8 cellular contexts compared by ENCODE assay signal in the genomic region with DNA sequence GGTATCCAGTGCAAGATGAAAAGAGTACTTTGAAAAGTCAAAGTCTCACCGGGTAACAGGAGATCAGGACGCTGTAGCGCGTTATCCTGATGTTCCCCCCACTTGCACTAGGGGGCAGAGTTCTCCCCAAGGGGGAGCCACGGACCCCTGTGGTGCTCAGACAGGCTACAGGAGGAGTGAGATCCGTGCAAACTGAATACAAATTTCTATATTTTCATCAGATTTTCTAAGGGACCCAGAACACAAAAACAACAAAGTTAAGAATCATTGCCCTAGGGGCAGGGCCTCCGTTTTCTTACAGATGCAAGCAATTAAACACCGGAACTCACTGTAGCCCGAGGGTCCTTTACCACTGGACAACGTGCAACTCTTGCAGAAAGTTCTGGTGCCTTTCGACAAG. TPM values are rescaled to one million over a fixed set of nuclear protein-coding genes. Genes with fewer than 3 reads are reported as not detected.
A peak's percentile ranks its signal among the peaks of the same experiment; 100 is the strongest.
DNase-seq lines count a peak whose midpoint lies in the region; ATAC-seq and TF ChIP-seq lines count a peak whose summit lies in the region.

No MANE protein-coding gene starts in this region.

- no peaks in the 10 kb centered on the region for H3K36me3 ChIP-seq in mesendoderm (ENCODE audit: control insufficient read depth, insufficient read depth, low read length)

- peaks cover 38% of the 10 kb centered on the region for H3K4me1 Mint-ChIP-seq in type B pancreatic cell (ENCODE audit: unreplicated experiment)

- peak overlapping the region; percentile 18 for H3K9ac ChIP-seq in mesendoderm (ENCODE audit: low read length)

- H3K79me2 ChIP-seq in mesendoderm (ENCODE audit: control insufficient read depth, insufficient read depth, low read length): peaks cover 16% of the 10 kb centered on the region

- H3K4me3 Mint-ChIP-seq in type B pancreatic cell: peak overlapping the region; percentile 96

- no peak overlapping the region for H3K4me3 ChIP-seq in mesendoderm (ENCODE audit: low read length)

- no peak overlapping the region for H4K8ac ChIP-seq in mesendoderm (ENCODE audit: low read depth, low read length)

- no peak overlapping the region for H2BK15ac ChIP-seq in mesendoderm (replicated peaks; ENCODE audit: low read depth)

- no peak overlapping the region for H2AK5ac ChIP-seq in mesendoderm (ENCODE audit: low read length)

- in situ Hi-C loops in G401 (cut with HindIII; ENCODE audit: low sequenced_read_pairs): no loop called here

- H3K9me3 Mint-ChIP-seq in type B pancreatic cell: no peaks in the 10 kb centered on the region

- peaks cover 7% of the 10 kb centered on the region for H3K27me3 ChIP-seq in mesendoderm (ENCODE audit: insufficient read depth, low read length, poor library complexity)

- H3K56ac ChIP-seq in mesendoderm (ENCODE audit: low read length): no peak overlapping the region

- H3K27me3 Mint-ChIP-seq in type B pancreatic cell: peaks cover 40% of the 10 kb centered on the region

- peak overlapping the region; percentile 48 for H3K27ac Mint-ChIP-seq in type B pancreatic cell

- H2BK5ac ChIP-seq in mesendoderm (ENCODE audit: low read length): no peak overlapping the region

- DNase-seq in GDM1 (lab: John Stamatoyannopoulos, UW): peak; percentile 50
- DNase-seq in RWPE1 (ENCODE audit: low spot score): peak; percentile 84
- DNase-seq in dermis microvascular lymphatic vessel endothelial cell (ENCODE audit: low read depth in 2 of 2): peak; percentile 50 to 80
- peak; percentile 85 for DNase-seq in mesendoderm
- peak; percentile 81 for DNase-seq in type B pancreatic cell (ENCODE audit: extremely low spot score, unreplicated experiment)
- no peak for DNase-seq in G401 (ENCODE audit: low spot score)

- POLR2A ChIA-PET in RWPE1 (lab: Yijun Ruan, JAX; ENCODE audit: low non-redundant PET): no interaction called here

- no peak overlapping the region for H3K18ac ChIP-seq in mesendoderm (ENCODE audit: low read length)

- H3K79me1 ChIP-seq in mesendoderm (ENCODE audit: low read length): peaks cover 11% of the 10 kb centered on the region

- WGBS in mesendoderm (ENCODE audit: extremely low coverage, insufficient coverage, low lambda C conversion rate): no CpG with 5 or more reads among the region's 11 CpGs

- TF ChIP-seq CTCF in RWPE1 (conservative IDR thresholded peaks at IDR 0.05; ENCODE audit: low read depth): peak; percentile 98
- peak; percentile 99 for TF ChIP-seq CTCF in type B pancreatic cell (conservative IDR thresholded peaks at IDR 0.05)

- H3K36me3 Mint-ChIP-seq in type B pancreatic cell: no peaks in the 10 kb centered on the region

- H3K23ac ChIP-seq in mesendoderm (ENCODE audit: low read length): no peak overlapping the region

- peaks cover 2% of the 10 kb centered on the region for H3K4me1 ChIP-seq in mesendoderm (ENCODE audit: control insufficient read depth, low read depth, low read length)

- no peak overlapping the region for H4K5ac ChIP-seq in mesendoderm (ENCODE audit: low read length)

- no peak overlapping the region for H3K4ac ChIP-seq in mesendoderm (ENCODE audit: low read depth, low read length)

- CTCF ChIA-PET in RWPE1 (lab: Yijun Ruan, JAX): interaction anchor here (0.7 to 1.6 kb wide), 4 partner anchors 19 to 256 kb away, joined by 3 to 4 read pairs (median 4); no protein-coding TSS in a partner anchor

- H3K4me2 ChIP-seq in mesendoderm (ENCODE audit: low read length): peak overlapping the region; percentile 17

- H2BK120ac ChIP-seq in mesendoderm (ENCODE audit: low read depth, low read length): no peak overlapping the region

- H3K27ac ChIP-seq in RWPE1 (no peak overlapping the region), mesendoderm (ENCODE audit: low read depth, low read length) (no peak overlapping the region)

- ATAC-seq in GM19467 (IDR thresholded peaks at IDR 0.05; ENCODE audit: unreplicated experiment) (peak; percentile 66), HG03571 (IDR thresholded peaks at IDR 0.05; ENCODE audit: unreplicated experiment) (peak; percentile 65)

RNA-seq across cellular contexts. Expression of a gene that starts 2.0 kb away (rescaled TPM):
- total RNA-seq in dermis microvascular lymphatic vessel endothelial cell: 46.1 and 76.5 TPM in 2 replicates
- 30.7 TPM for polyA plus RNA-seq in mesendoderm (2013, experiment 1 of 2)
- polyA plus RNA-seq in mesendoderm (2013, experiment 2 of 2): 31.3 TPM
- total RNA-seq in type B pancreatic cell (ENCODE audit: low replicate concordance): 33.6 and 52.5 TPM in 2 replicates
- 0.17 TPM in 1 of 2 replicates, not detected in the other for total RNA-seq in G401 (2014; rRNA removed; shearing (Covaris generic))

Comparison
In these comparisons a context has a peak if more than half of its experiments do, and no peak if none do; other contexts are left out.
1. RNA of a gene that starts 2.0 kb away (total RNA-seq): 33.6 to 52.5 TPM in type B pancreatic cell and 46.1 to 76.5 TPM in dermis microvascular lymphatic vessel endothelial cell; 0.17 TPM in G401; every median in the first group is over 10 times any median in the second.